Comparison of ENCODE assay signal across 17 cellular contexts in genomic region chr17:45040459-45040858, GRCh38. TPM values are rescaled to one million over a fixed set of nuclear protein-coding genes. Genes with fewer than 3 reads are reported as not detected.
DNase-seq lines count a peak whose midpoint lies in the region; ATAC-seq and TF ChIP-seq lines count a peak whose summit lies in the region.
"Had no signal": no experiment of that assay in that cellular context is flagged by ENCODE, and none has a peak within 500 bp of the region (broad histone marks: within the 10 kb centered on the region; RNA-seq: fewer than 3 reads in every experiment).

No MANE protein-coding gene starts in this region.

- H3K9me2 ChIP-seq in PC-3 (replicated peaks; ENCODE audit: low read length): no peaks in the 10 kb centered on the region

- no peaks in the 10 kb centered on the region; the same call in 1 of the 2 replicates for H3K36me3 ChIP-seq in H7 (replicated peaks; ENCODE audit: control insufficient read depth, insufficient read depth, low read length)
- H3K36me3 ChIP-seq in PC-3 (ENCODE audit: low read depth, low read length): no peaks in the 10 kb centered on the region
- H3K36me3 ChIP-seq in osteoblast (ENCODE audit: insufficient read depth, low read length): peaks cover 4% of the 10 kb centered on the region

- H3K79me2 ChIP-seq in PC-3 (ENCODE audit: low read length) (peaks cover 25% of the 10 kb centered on the region), osteoblast (ENCODE audit: insufficient read depth, low read length) (peaks cover 72% of the 10 kb centered on the region)

- H3K4me1 ChIP-seq in PC-3 (ENCODE audit: insufficient read depth, low read length) (no peaks in the 10 kb centered on the region), osteoblast (ENCODE audit: insufficient read depth, low read length) (peaks cover 21% of the 10 kb centered on the region)

- intact Hi-C loops in PC-3 (cut with micrococcal nuclease): no loop called here
- intact Hi-C loops in activated CD8-positive, alpha-beta T cell treated with anti-CD3 and anti-CD28 coated beads for 36 hours (cut with micrococcal nuclease): no loop called here

- H3K27ac ChIP-seq in PC-3 (ENCODE audit: low read length) (no peak overlapping the region), osteoblast (ENCODE audit: low read depth, low read length) (no peak overlapping the region)
- H3K27ac ChIP-seq: suprapubic skin had no signal

- TF ChIP-seq CTCF in PC-3 (conservative IDR thresholded peaks at IDR 0.05; ENCODE audit: low read depth, low read length) (no peak), fibroblast of mammary gland (conservative IDR thresholded peaks at IDR 0.05; ENCODE audit: control insufficient read depth, insufficient read depth, low read depth, low read length) (no peak), osteoblast (IDR thresholded peaks at IDR 0.05; ENCODE audit: extremely low read depth, low read depth, low read length) (no peak)
- no peak for TF ChIP-seq CTCF in activated CD8-positive, alpha-beta T cell treated with anti-CD3 and anti-CD28 coated beads for 36 hours (IDR thresholded peaks at IDR 0.05)

- no peaks in the 10 kb centered on the region for H3K9me3 ChIP-seq in PC-3 (ENCODE audit: low read length)
- H3K9me3 ChIP-seq in osteoblast (ENCODE audit: low read depth, low read length): no peaks in the 10 kb centered on the region
- H3K9me3 ChIP-seq: suprapubic skin had no signal

- H3K4me3 ChIP-seq in H7 (ENCODE audit: insufficient read depth, low read depth, low read length) (no peak overlapping the region), PC-3 (ENCODE audit: low read length) (no peak overlapping the region), fibroblast of mammary gland (ENCODE audit: control insufficient read depth, low read depth, low read length) (no peak overlapping the region), osteoblast (ENCODE audit: insufficient read depth, low read length) (no peak overlapping the region)
- H3K4me3 ChIP-seq: suprapubic skin had no signal

- no TSS peak for BruUV-seq in PC-3 (replicated peaks; lab: Mats Ljungman, UMichigan)

- CTCF ChIA-PET in PC-3 (lab: Charles Lee): no interaction called here
- CTCF ChIA-PET in activated CD8-positive, alpha-beta T cell treated with anti-CD3 and anti-CD28 coated beads for 36 hours (lab: Charles Lee): interaction anchor here (1.6 kb wide), 1 partner anchor 9 kb away, joined by 4 read pairs; no protein-coding TSS in a partner anchor

- H3K4me1 Mint-ChIP-seq in activated CD8-positive, alpha-beta T cell treated with anti-CD3 and anti-CD28 coated beads for 36 hours (ENCODE audit: low read depth): peaks cover 25% of the 10 kb centered on the region

- H3K4me2 ChIP-seq in PC-3 (ENCODE audit: low read length) (no peak overlapping the region), osteoblast (ENCODE audit: insufficient read depth, low read length) (no peak overlapping the region)

- ATAC-seq in PC-3: peak; percentile 63; the same call in 1 of the 2 replicates
- ATAC-seq in activated CD8-positive, alpha-beta T cell treated with anti-CD3 and anti-CD28 coated beads for 36 hours: no peak

- H4K20me1 ChIP-seq in PC-3 (ENCODE audit: low read length) (no peaks in the 10 kb centered on the region), osteoblast (ENCODE audit: insufficient read depth, low read length) (peaks cover 41% of the 10 kb centered on the region)

- H3K9ac ChIP-seq in PC-3 (ENCODE audit: low read length): no peak overlapping the region

- H3K4me3 Mint-ChIP-seq in activated CD8-positive, alpha-beta T cell treated with anti-CD3 and anti-CD28 coated beads for 36 hours: no peak overlapping the region
- H3K4me3 Mint-ChIP-seq: activated B cell treated with CpG ODN at 0.5 μM for 24 hours, memory B cell had no signal

- DNase-seq in H7 (peak; percentile 93), PC-3 (no peak), fibroblast of mammary gland (ENCODE audit: low read depth) (peak; percentile 21), osteoblast (ENCODE audit: insufficient read length, low spot score, missing footprints) (peak; percentile 84), NOMO-1 treated with DMSO at 0.1 percent for 48 hours (lab: John Stamatoyannopoulos, UW; ENCODE audit: unreplicated experiment) (no peak)
- no peak for DNase-seq in activated CD8-positive, alpha-beta T cell treated with anti-CD3 and anti-CD28 coated beads for 36 hours
- DNase-seq in activated naive CD4-positive, alpha-beta T cell (lab: John Stamatoyannopoulos, UW): no peak
- DNase-seq: activated B cell treated with CpG ODN at 0.5 μM for 24 hours; activated effector memory CD4-positive, alpha-beta T cell treated with Interleukin-2 at 50 U/mL for 16 hours; amniotic stem cell; NCI-H2081 treated with DMSO at 0.1 percent for 48 hours; NCI-H774; nucleus accumbens; RPMI8226; stimulated activated CD4-positive, alpha-beta T cell treated with anti-CD3 and anti-CD28 coated beads, Interleukin-2, amount 100 ng/mL, for 48 hours had no signal

- H3K27me3 Mint-ChIP-seq in activated CD8-positive, alpha-beta T cell treated with anti-CD3 and anti-CD28 coated beads for 36 hours: no peaks in the 10 kb centered on the region
- H3K27me3 Mint-ChIP-seq: activated B cell treated with CpG ODN at 0.5 μM for 24 hours, memory B cell had no signal

- H3K27ac Mint-ChIP-seq in activated CD8-positive, alpha-beta T cell treated with anti-CD3 and anti-CD28 coated beads for 36 hours: no peak overlapping the region
- H3K27ac Mint-ChIP-seq: activated B cell treated with CpG ODN at 0.5 μM for 24 hours, memory B cell had no signal

- H3F3A ChIP-seq in PC-3 (ENCODE audit: low read length, unreplicated experiment): no peaks in the 10 kb centered on the region

- no peaks in the 10 kb centered on the region for H3K9me3 Mint-ChIP-seq in activated CD8-positive, alpha-beta T cell treated with anti-CD3 and anti-CD28 coated beads for 36 hours
- H3K9me3 Mint-ChIP-seq: activated B cell treated with CpG ODN at 0.5 μM for 24 hours, memory B cell had no signal

- H3K36me3 Mint-ChIP-seq in activated CD8-positive, alpha-beta T cell treated with anti-CD3 and anti-CD28 coated beads for 36 hours (ENCODE audit: low read depth): peaks cover 9% of the 10 kb centered on the region

- POLR2A ChIA-PET in PC-3 (lab: Charles Lee; ENCODE audit: unreplicated experiment): interaction anchor here (0.7 kb wide), 1 partner anchor 9 kb away, joined by 3 read pairs; no protein-coding TSS in a partner anchor
- POLR2A ChIA-PET in activated CD8-positive, alpha-beta T cell treated with anti-CD3 and anti-CD28 coated beads for 36 hours (lab: Charles Lee): interaction anchor here (1.5 kb wide), 1 partner anchor 94 kb away, joined by 3 read pairs; no protein-coding TSS in a partner anchor

- H2AFZ ChIP-seq in PC-3 (ENCODE audit: low read length) (no peak overlapping the region), osteoblast (ENCODE audit: low read length) (no peak overlapping the region)

- H3K27me3 ChIP-seq in H7 (ENCODE audit: control insufficient read depth, insufficient read depth, low read length) (no peaks in the 10 kb centered on the region), PC-3 (ENCODE audit: low read length) (no peaks in the 10 kb centered on the region), osteoblast (ENCODE audit: insufficient read depth, low read length) (no peaks in the 10 kb centered on the region)
- H3K27me3 ChIP-seq: suprapubic skin had no signal

RNA-seq across cellular contexts. Expression of gene DCAKD, which starts 11.0 kb away (rescaled TPM):
- 70.7 and 71.5 TPM in 2 replicates for total RNA-seq in H7 (2014; rRNA removed; shearing (Covaris generic))
- total RNA-seq in PC-3 (2014; rRNA removed): 56.2 and 59.5 TPM in 2 replicates
- total RNA-seq in osteoblast: 34.5 and 39.1 TPM in 2 replicates
- 10 to 100 TPM; 34.3 to 35.8 TPM for total RNA-seq in activated CD8-positive, alpha-beta T cell treated with anti-CD3 and anti-CD28 coated beads for 36 hours

RNA-seq across cellular contexts. Expression of gene NMT1, which starts 20.7 kb away (rescaled TPM):
- 111 and 115 TPM in 2 replicates for total RNA-seq in H7 (2014; rRNA removed; shearing (Covaris generic))
- total RNA-seq in PC-3 (2014; rRNA removed) (99.2 and 117 TPM in 2 replicates), osteoblast (51.8 and 66.6 TPM in 2 replicates)
- total RNA-seq in activated CD8-positive, alpha-beta T cell treated with anti-CD3 and anti-CD28 coated beads for 36 hours: 100 to 1,000 TPM; 156 to 169 TPM

Comparison
In these comparisons a context has a peak if more than half of its experiments do, and no peak if none do; other contexts are left out.
1. DNase-seq: peak in H7 (single experiment), fibroblast of mammary gland (single experiment) and osteoblast (single experiment); none in PC-3 (single experiment), activated CD8-positive, alpha-beta T cell treated with anti-CD3 and anti-CD28 coated beads for 36 hours (single experiment), NOMO-1 treated with DMSO at 0.1 percent for 48 hours (single experiment) and activated naive CD4-positive, alpha-beta T cell (0 of 4).